ENCODE assay signal across 16 cellular contexts in genomic region chr6:42227173-42227850, GRCh38. TPM values are rescaled to one million over a fixed set of nuclear protein-coding genes. Genes with fewer than 3 reads are reported as not detected.
DNase-seq lines count a peak whose midpoint lies in the region; ATAC-seq and TF ChIP-seq lines count a peak whose summit lies in the region.
"Had no signal": no experiment of that assay in that cellular context is flagged by ENCODE, and none has a peak within 500 bp of the region (broad histone marks: within the 10 kb centered on the region; RNA-seq: fewer than 3 reads in every experiment).

No MANE protein-coding gene starts in this region.

- WGBS in HUES64 = 88% methylated on average over 9 of the region's 9 CpGs
- 46% methylated on average over 9 of the region's 9 CpGs for WGBS in body of pancreas, 2 donors
- 77% methylated on average over 9 of the region's 9 CpGs for whole genome bisulfite sequencing in smooth muscle cell (ENCODE audit: low lambda C conversion rate)

- H3K27me3 ChIP-seq in HUES64 (ENCODE audit: insufficient read depth, low read length) = no peaks in the 10 kb centered on the region
- H3K27me3 ChIP-seq in body of pancreas = no peaks in the 10 kb centered on the region
- no peaks in the 10 kb centered on the region for H3K27me3 ChIP-seq in smooth muscle cell (ENCODE audit: low read depth)
- H3K27me3 ChIP-seq: BLaER1 treated with 17β-estradiol and CSF1 and Interleukin-3, amounts not matched to agents 10 nM and 100 nM had no signal

- peaks cover 40% of the 10 kb centered on the region for H3K36me3 ChIP-seq in HUES64 (ENCODE audit: insufficient read depth, low read length)
- no peaks in the 10 kb centered on the region for H3K36me3 ChIP-seq in body of pancreas (replicated peaks in 1 of 2; ENCODE audit: insufficient read depth in 1 of 2, low read depth in 2 of 2)
- no peaks in the 10 kb centered on the region for H3K36me3 ChIP-seq in smooth muscle cell (ENCODE audit: low read depth)

- TF ChIP-seq CTCF in body of pancreas (IDR thresholded peaks at IDR 0.05) (no peak), smooth muscle cell (IDR thresholded peaks at IDR 0.05; ENCODE audit: borderline replicate concordance, insufficient read depth, poor library complexity, severe bottlenecking) (no peak)

- intact Hi-C loops in body of pancreas (cut with DNase I) (no loop called here), left colon (cut with DNase I, micrococcal nuclease) (no loop called here)

- H3K9ac ChIP-seq in HUES64 (ENCODE audit: low read depth, low read length) (0 out of 2 replicates have a peak overlapping the region, but pooled peaks have one; percentile 22), smooth muscle cell (ENCODE audit: low read depth) (peak overlapping the region; percentile 43)
- H3K9ac ChIP-seq: BLaER1 treated with 17β-estradiol and CSF1 and Interleukin-3, amounts not matched to agents 10 nM and 100 nM had no signal

- H3K27ac ChIP-seq in HUES64 (ENCODE audit: low read depth, low read length) (peak overlapping the region; percentile 37; the same call in 1 of the 2 replicates), body of pancreas (peak overlapping the region in 3 of 4 donors; percentile 54 to 61 (median 60)), smooth muscle cell (ENCODE audit: low read depth) (peak overlapping the region; percentile 86)
- H3K27ac ChIP-seq: BLaER1 treated with 17β-estradiol and CSF1 and Interleukin-3, amounts not matched to agents 10 nM and 100 nM; thoracic aorta had no signal

- ATAC-seq in body of pancreas (peak; percentile 41), left colon (peak; percentile 3), HG03469 (IDR thresholded peaks at IDR 0.05; ENCODE audit: unreplicated experiment) (no peak), GM18861 (IDR thresholded peaks at IDR 0.05; ENCODE audit: unreplicated experiment) (no peak), HG03159 (IDR thresholded peaks at IDR 0.05; ENCODE audit: unreplicated experiment) (no peak)

- DNase-seq in body of pancreas (peak in 3 of 4 donors; percentile 17 to 34 (median 19)), left colon (no peak), smooth muscle cell (lab: John Stamatoyannopoulos, UW; ENCODE audit: unreplicated experiment) (no peak), AML-193 (lab: John Stamatoyannopoulos, UW) (no peak)
- DNase-seq: activated CD4-positive, alpha-beta T cell treated with anti-CD3 and anti-CD28 coated beads for 1 hour; activated T-cell treated with anti-CD3 and anti-CD28 coated beads for 4 hours; DND-41; NCI-H2081; occipital lobe; T-helper 1 cell had no signal

- H3K4me2 ChIP-seq in smooth muscle cell = peak overlapping the region; percentile 40
- H3K4me2 ChIP-seq: BLaER1 treated with 17β-estradiol and CSF1 and Interleukin-3, amounts not matched to agents 10 nM and 100 nM had no signal

- H3K4me3 ChIP-seq in HUES64 (ENCODE audit: low read length) = no peak overlapping the region
- no peak overlapping the region for H3K4me3 ChIP-seq in body of pancreas
- H3K4me3 ChIP-seq in smooth muscle cell = no peak overlapping the region
- H3K4me3 ChIP-seq: BLaER1 treated with 17β-estradiol and CSF1 and Interleukin-3, amounts not matched to agents 10 nM and 100 nM; thoracic aorta had no signal

- no peaks in the 10 kb centered on the region for H3F3A ChIP-seq in smooth muscle cell (ENCODE audit: low read depth)

- H3K9me3 ChIP-seq in HUES64 (ENCODE audit: insufficient read depth, low read depth, low read length) (no peaks in the 10 kb centered on the region), body of pancreas (no peaks in the 10 kb centered on the region), smooth muscle cell (replicated peaks; ENCODE audit: low read depth) (no peaks in the 10 kb centered on the region)
- H3K9me3 ChIP-seq: BLaER1 treated with 17β-estradiol and CSF1 and Interleukin-3, amounts not matched to agents 10 nM and 100 nM; thoracic aorta had no signal

- H3K4me1 ChIP-seq in HUES64 (ENCODE audit: insufficient read depth, low read length) (peaks cover 12% of the 10 kb centered on the region; the same call in 1 of the 2 replicates), body of pancreas (peaks cover 15% of the 10 kb centered on the region), smooth muscle cell (ENCODE audit: low read depth) (no peaks in the 10 kb centered on the region)

- H3K79me2 ChIP-seq in smooth muscle cell (ENCODE audit: low read depth) = no peaks in the 10 kb centered on the region

- TF ChIP-seq POLR2A in body of pancreas (IDR thresholded peaks at IDR 0.05) = no peak

- no peak overlapping the region for H2AFZ ChIP-seq in smooth muscle cell (ENCODE audit: low read depth)

- no peaks in the 10 kb centered on the region for H4K20me1 ChIP-seq in smooth muscle cell (ENCODE audit: low read depth)
- H4K20me1 ChIP-seq: BLaER1 treated with 17β-estradiol and CSF1 and Interleukin-3, amounts not matched to agents 10 nM and 100 nM had no signal

RNA-seq across cellular contexts. Expression of gene MRPS10, which starts 9.7 kb away (rescaled TPM):
- polyA plus RNA-seq in HUES64 (2013, experiment 1 of 2) = 27.9 TPM
- polyA plus RNA-seq in HUES64 (2013, experiment 2 of 2) = 26.1 TPM
- 10 to 100 TPM in 1 of 2 donors, 1 to 10 TPM in 1; 8.9 to 14.0 TPM for total RNA-seq in body of pancreas
- total RNA-seq in left colon = 10 to 100 TPM; 24.9 to 30.6 TPM
- 45.3 and 47.8 TPM in 2 replicates for total RNA-seq in smooth muscle cell
- polyA plus RNA-seq in smooth muscle cell = 39.9 and 41.1 TPM in 2 replicates

RNA-seq across cellular contexts. Expression of gene GUCA1B, which starts 32.6 kb away (rescaled TPM):
- polyA plus RNA-seq in HUES64 (2013, experiment 1 of 2) = 0.20 TPM
- polyA plus RNA-seq in HUES64 (2013, experiment 2 of 2) = not detected
- total RNA-seq in body of pancreas = not detected
- 1 to 10 TPM in 1 of 2 donors, not detected in 1; 1.0 TPM for total RNA-seq in left colon
- 0.27 TPM in 2 replicates for total RNA-seq in smooth muscle cell
- polyA plus RNA-seq in smooth muscle cell = 0.24 TPM in 1 of 2 replicates, not detected in the other
- total RNA-seq: occipital lobe had no signal

RNA-seq across cellular contexts. Expression of gene GUCA1A, which starts 54.1 kb away (rescaled TPM):
- 7.3 TPM for polyA plus RNA-seq in HUES64 (2013, experiment 1 of 2)
- polyA plus RNA-seq in HUES64 (2013, experiment 2 of 2) = 6.1 TPM
- total RNA-seq in body of pancreas (not detected), left colon (not detected), smooth muscle cell (1.6 and 2.3 TPM in 2 replicates)
- 3.9 and 7.2 TPM in 2 replicates for polyA plus RNA-seq in smooth muscle cell
- total RNA-seq: thoracic aorta had no signal

Comparison
In these comparisons a context has a peak if more than half of its experiments do, and no peak if none do; other contexts are left out.
1. ATAC-seq: peak in body of pancreas (single experiment) and left colon (single experiment); none in HG03469 (single experiment), GM18861 (single experiment) and HG03159 (single experiment).
2. DNase-seq: peak in body of pancreas (3 of 4); none in left colon (0 of 2), smooth muscle cell (single experiment) and AML-193 (0 of 2).
3. Peak in every context shown above with its lines, with median percentiles within 50 percentile points of each other: H3K27ac ChIP-seq.